ENCODE assay signal across 28 cellular contexts in the genomic region with DNA sequence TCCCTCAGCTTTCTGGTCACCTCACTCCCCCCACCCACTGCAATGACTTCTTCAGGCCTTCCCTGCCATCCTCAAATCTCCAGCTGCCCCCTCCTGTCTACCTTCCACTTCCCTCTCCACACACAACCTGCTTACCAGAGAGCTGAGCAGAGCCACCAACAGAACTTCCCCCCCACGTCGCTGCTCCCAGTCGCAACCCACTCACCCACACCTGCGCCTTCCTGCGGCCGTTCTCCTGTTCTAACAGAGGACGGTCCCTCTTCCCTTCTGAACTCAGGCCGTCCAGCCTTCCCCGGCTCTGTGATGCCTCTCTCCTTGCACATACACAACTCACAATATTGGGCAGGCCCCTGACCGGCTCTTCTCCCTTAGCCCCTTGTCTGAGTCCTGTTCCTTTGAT. TPM values are rescaled to one million over a fixed set of nuclear protein-coding genes. Genes with fewer than 3 reads are reported as not detected.
DNase-seq lines count a peak whose midpoint lies in the region; ATAC-seq, FAIRE-seq and TF ChIP-seq lines count a peak whose summit lies in the region.
"Had no signal": no experiment of that assay in that cellular context is flagged by ENCODE, and none has a peak within 500 bp of the region (broad histone marks: within the 10 kb centered on the region; RNA-seq: fewer than 3 reads in every experiment).

No MANE protein-coding gene starts in this region.

- no peak overlapping the region for H2AFZ ChIP-seq in hepatocyte

- H3K36me3 Mint-ChIP-seq in activated CD4-positive, alpha-beta T cell treated with anti-CD3 and anti-CD28 coated beads, Interleukin-2, amount 10 ng/mL, durations not matched to agents 7 days and 5 days (ENCODE audit: low read depth) = peaks cover 2% of the 10 kb centered on the region
- peaks cover 3% of the 10 kb centered on the region for H3K36me3 Mint-ChIP-seq in activated CD4-positive, alpha-beta T cell treated with anti-CD3 and anti-CD28 coated beads for 36 hours (ENCODE audit: low read depth)
- H3K36me3 Mint-ChIP-seq in activated naive CD8-positive, alpha-beta T cell = no peaks in the 10 kb centered on the region
- H3K36me3 Mint-ChIP-seq in nephron progenitor cell (ENCODE audit: low read depth) = no peaks in the 10 kb centered on the region

- no peaks in the 10 kb centered on the region for H4K20me1 ChIP-seq in hepatocyte (ENCODE audit: insufficient read depth, poor library complexity, severe bottlenecking)

- DNase-seq in activated CD4-positive, alpha-beta T cell treated with anti-CD3 and anti-CD28 coated beads, Interleukin-2, amount 10 ng/mL, durations not matched to agents 7 days and 5 days = no peak
- no peak for DNase-seq in activated CD4-positive, alpha-beta T cell treated with anti-CD3 and anti-CD28 coated beads for 36 hours
- DNase-seq in GM19239 (ENCODE audit: insufficient read length, low spot score) (no peak), nephron progenitor cell (no peak), thyroid gland (no peak), hepatocyte (ENCODE audit: low spot score) (no peak)
- DNase-seq: activated CD4-positive, alpha-beta T cell treated with anti-CD3 and anti-CD28 coated beads for 1 hour; activated T-cell treated with anti-CD3 and anti-CD28 coated beads, Interleukin-2, amount 50 U/mL, for 48 hours; central memory CD4-positive, alpha-beta T cell; dorsolateral prefrontal cortex; GDM1; H9; hippocampal formation; KG1; mesenchymal stem cell; MG63; NCI-H1417 treated with DMSO at 0.1 percent for 48 hours; NCI-H2107; NCI-H446; NCI-H82 had no signal

- H3K4me3 ChIP-seq in thyroid gland (replicated peaks in 1 of 3) = no peak overlapping the region
- no peak overlapping the region for H3K4me3 ChIP-seq in hepatocyte
- H3K4me3 ChIP-seq: dorsolateral prefrontal cortex, gastroesophageal sphincter, MG63 had no signal

- CTCF ChIA-PET in activated CD4-positive, alpha-beta T cell treated with anti-CD3 and anti-CD28 coated beads, Interleukin-2, amount 10 ng/mL, durations not matched to agents 7 days and 5 days (lab: Charles Lee) = interaction anchor here (0.6 to 7.7 kb wide), 4 partner anchors 10 to 277 kb away, joined by 3 to 77 read pairs (median 3); a partner anchor contains a TSS
- CTCF ChIA-PET in activated CD4-positive, alpha-beta T cell treated with anti-CD3 and anti-CD28 coated beads for 36 hours (lab: Charles Lee) = interaction anchor here (3.3 kb wide), 1 partner anchor 10 kb away, joined by 20 read pairs; no protein-coding TSS in a partner anchor

- no peaks in the 10 kb centered on the region for H3K27me3 Mint-ChIP-seq in activated CD4-positive, alpha-beta T cell treated with anti-CD3 and anti-CD28 coated beads, Interleukin-2, amount 10 ng/mL, durations not matched to agents 7 days and 5 days
- no peaks in the 10 kb centered on the region for H3K27me3 Mint-ChIP-seq in activated CD4-positive, alpha-beta T cell treated with anti-CD3 and anti-CD28 coated beads for 36 hours
- H3K27me3 Mint-ChIP-seq in activated naive CD8-positive, alpha-beta T cell = no peaks in the 10 kb centered on the region
- peaks cover 29% of the 10 kb centered on the region for H3K27me3 Mint-ChIP-seq in nephron progenitor cell (ENCODE audit: low read depth, poor library complexity)

- no peaks in the 10 kb centered on the region for H3K79me2 ChIP-seq in hepatocyte

- H3K4me1 Mint-ChIP-seq in activated CD4-positive, alpha-beta T cell treated with anti-CD3 and anti-CD28 coated beads, Interleukin-2, amount 10 ng/mL, durations not matched to agents 7 days and 5 days = peaks cover 33% of the 10 kb centered on the region
- peaks cover 24% of the 10 kb centered on the region for H3K4me1 Mint-ChIP-seq in activated CD4-positive, alpha-beta T cell treated with anti-CD3 and anti-CD28 coated beads for 36 hours
- H3K4me1 Mint-ChIP-seq in activated naive CD8-positive, alpha-beta T cell (ENCODE audit: low read depth) = peaks cover 76% of the 10 kb centered on the region
- no peaks in the 10 kb centered on the region for H3K4me1 Mint-ChIP-seq in nephron progenitor cell

- TF ChIP-seq POLR2A in thyroid gland (IDR thresholded peaks at IDR 0.05) = no peak

- H3K27ac Mint-ChIP-seq in activated CD4-positive, alpha-beta T cell treated with anti-CD3 and anti-CD28 coated beads, Interleukin-2, amount 10 ng/mL, durations not matched to agents 7 days and 5 days = peak overlapping the region; percentile 67
- H3K27ac Mint-ChIP-seq in activated CD4-positive, alpha-beta T cell treated with anti-CD3 and anti-CD28 coated beads for 36 hours = no peak overlapping the region
- H3K27ac Mint-ChIP-seq in activated naive CD8-positive, alpha-beta T cell = peak overlapping the region; percentile 69
- peak overlapping the region; percentile 3 for H3K27ac Mint-ChIP-seq in nephron progenitor cell
- H3K27ac Mint-ChIP-seq: H9 had no signal

- FAIRE-seq in GM19239 (lab: Jason Lieb, UNC) = peak; percentile 56

- H3K36me3 ChIP-seq in thyroid gland = no peaks in the 10 kb centered on the region
- no peaks in the 10 kb centered on the region for H3K36me3 ChIP-seq in hepatocyte (replicated peaks; ENCODE audit: insufficient read depth, low read depth)
- H3K36me3 ChIP-seq: gastroesophageal sphincter, MG63 had no signal

- POLR2A ChIA-PET in activated CD4-positive, alpha-beta T cell treated with anti-CD3 and anti-CD28 coated beads, Interleukin-2, amount 10 ng/mL, durations not matched to agents 7 days and 5 days (lab: Charles Lee) = no interaction called here
- POLR2A ChIA-PET in activated CD4-positive, alpha-beta T cell treated with anti-CD3 and anti-CD28 coated beads for 36 hours (lab: Charles Lee) = no interaction called here

- no peak for TF ChIP-seq CTCF in nephron progenitor cell (IDR thresholded peaks at IDR 0.05)
- no peak for TF ChIP-seq CTCF in thyroid gland (IDR thresholded peaks at IDR 0.05)
- no peak for TF ChIP-seq CTCF in hepatocyte (IDR thresholded peaks at IDR 0.05; ENCODE audit: poor library complexity)

- no peak overlapping the region for H3K4me2 ChIP-seq in hepatocyte

- 90 to 92% methylated on average over 10 of the region's 10 CpGs for WGBS in thyroid gland, 2 donors
- WGBS in hepatocyte (ENCODE audit: low lambda C conversion rate, missing lambda C conversion rate) = 86% methylated on average over 10 of the region's 10 CpGs

- intact Hi-C loops in activated CD4-positive, alpha-beta T cell treated with anti-CD3 and anti-CD28 coated beads for 36 hours (cut with DNase I, micrococcal nuclease) = no loop called here
- intact Hi-C loops in thyroid gland (cut with DNase I) = no loop called here

- H3K27ac ChIP-seq in thyroid gland (no peak overlapping the region), hepatocyte (no peak overlapping the region)
- H3K27ac ChIP-seq: dorsolateral prefrontal cortex, gastroesophageal sphincter, RWPE1 had no signal

- H3K9me3 ChIP-seq in thyroid gland (no peaks in the 10 kb centered on the region), hepatocyte (ENCODE audit: low read depth) (no peaks in the 10 kb centered on the region)
- H3K9me3 ChIP-seq: gastroesophageal sphincter had no signal

- H3K4me1 ChIP-seq in thyroid gland (no peaks in the 10 kb centered on the region), hepatocyte (ENCODE audit: insufficient read depth) (no peaks in the 10 kb centered on the region)
- H3K4me1 ChIP-seq: gastroesophageal sphincter had no signal

- no peak overlapping the region for H3K4me3 Mint-ChIP-seq in activated CD4-positive, alpha-beta T cell treated with anti-CD3 and anti-CD28 coated beads, Interleukin-2, amount 10 ng/mL, durations not matched to agents 7 days and 5 days
- H3K4me3 Mint-ChIP-seq in activated CD4-positive, alpha-beta T cell treated with anti-CD3 and anti-CD28 coated beads for 36 hours = no peak overlapping the region
- H3K4me3 Mint-ChIP-seq in activated naive CD8-positive, alpha-beta T cell = peak overlapping the region; percentile 27
- no peak overlapping the region for H3K4me3 Mint-ChIP-seq in nephron progenitor cell
- H3K4me3 Mint-ChIP-seq: H9 had no signal

- no peaks in the 10 kb centered on the region for H3K9me2 ChIP-seq in hepatocyte (replicated peaks; ENCODE audit: insufficient read depth)

- H3K27me3 ChIP-seq in thyroid gland = no peaks in the 10 kb centered on the region
- no peaks in the 10 kb centered on the region for H3K27me3 ChIP-seq in hepatocyte
- H3K27me3 ChIP-seq: dorsolateral prefrontal cortex, gastroesophageal sphincter, MG63 had no signal

- no peak for ATAC-seq in activated CD4-positive, alpha-beta T cell treated with anti-CD3 and anti-CD28 coated beads for 36 hours
- ATAC-seq in HG03135 (IDR thresholded peaks at IDR 0.05; ENCODE audit: unreplicated experiment) = no peak
- ATAC-seq: gastroesophageal sphincter, left lobe of liver had no signal

- no peaks in the 10 kb centered on the region for H3K9me3 Mint-ChIP-seq in activated CD4-positive, alpha-beta T cell treated with anti-CD3 and anti-CD28 coated beads, Interleukin-2, amount 10 ng/mL, durations not matched to agents 7 days and 5 days
- no peaks in the 10 kb centered on the region for H3K9me3 Mint-ChIP-seq in activated CD4-positive, alpha-beta T cell treated with anti-CD3 and anti-CD28 coated beads for 36 hours (ENCODE audit: low read depth)
- H3K9me3 Mint-ChIP-seq in activated naive CD8-positive, alpha-beta T cell (ENCODE audit: low read depth) = no peaks in the 10 kb centered on the region
- peaks cover 7% of the 10 kb centered on the region for H3K9me3 Mint-ChIP-seq in nephron progenitor cell

RNA-seq across cellular contexts. Expression of a gene that starts 13.6 kb away (rescaled TPM):
- 100 to 1,000 TPM; 428 to 468 TPM for total RNA-seq in activated CD4-positive, alpha-beta T cell treated with anti-CD3 and anti-CD28 coated beads, Interleukin-2, amount 10 ng/mL, durations not matched to agents 7 days and 5 days
- total RNA-seq in activated CD4-positive, alpha-beta T cell treated with anti-CD3 and anti-CD28 coated beads for 36 hours = 100 to 1,000 TPM; 143 to 175 TPM
- total RNA-seq in thyroid gland (10 to 100 TPM; 14.1 to 33.5 (median 20.5) TPM), hepatocyte (1.3 and 6.4 TPM in 2 replicates)
- 4.5 and 7.0 TPM in 2 replicates for polyA plus RNA-seq in hepatocyte

RNA-seq across cellular contexts. Expression of a gene that starts 14.0 kb away (rescaled TPM):
- total RNA-seq in activated CD4-positive, alpha-beta T cell treated with anti-CD3 and anti-CD28 coated beads, Interleukin-2, amount 10 ng/mL, durations not matched to agents 7 days and 5 days = not detected
- under 1 TPM in 1 of 2 experiments, not detected in 1; 0.14 TPM for total RNA-seq in activated CD4-positive, alpha-beta T cell treated with anti-CD3 and anti-CD28 coated beads for 36 hours
- total RNA-seq in thyroid gland (1 to 10 TPM in 3 of 4 donors, under 1 TPM in 1; 0.40 to 4.0 (median 1.7) TPM), hepatocyte (not detected in 2 replicates)
- polyA plus RNA-seq in hepatocyte = not detected in 2 replicates
- total RNA-seq: A172; H9; SK-MEL-5; T-helper 1 cell treated with Interleukin-12 subunit alpha and Interleukin-12 subunit beta and Interleukin-4 antibody, amounts not matched to agents 30 ng/mL and 1 ng/mL, for 36 hours had no signal

RNA-seq across cellular contexts. Expression of a gene that starts 43.8 kb away (rescaled TPM):
- total RNA-seq in activated CD4-positive, alpha-beta T cell treated with anti-CD3 and anti-CD28 coated beads, Interleukin-2, amount 10 ng/mL, durations not matched to agents 7 days and 5 days = 100 to 1,000 TPM in 1 of 2 experiments, 10 to 100 TPM in 1; 81.3 to 113 TPM
- 100 to 1,000 TPM; 136 to 195 TPM for total RNA-seq in activated CD4-positive, alpha-beta T cell treated with anti-CD3 and anti-CD28 coated beads for 36 hours
- 100 to 1,000 TPM; 212 to 659 (median 321) TPM for total RNA-seq in thyroid gland
- total RNA-seq in hepatocyte = 201 and 253 TPM in 2 replicates
- polyA plus RNA-seq in hepatocyte = 185 and 199 TPM in 2 replicates

Comparison
In these comparisons a context has a peak if more than half of its experiments do, and no peak if none do; other contexts are left out.
1. RNA of a gene that starts 13.6 kb away (total RNA-seq): 428 to 468 TPM in activated CD4-positive, alpha-beta T cell treated with anti-CD3 and anti-CD28 coated beads, Interleukin-2, amount 10 ng/mL, durations not matched to agents 7 days and 5 days and 143 to 175 TPM in activated CD4-positive, alpha-beta T cell treated with anti-CD3 and anti-CD28 coated beads for 36 hours; 14.1 to 33.5 TPM in thyroid gland and 1.3 to 6.4 TPM in hepatocyte; every median in the first group is over 4 times any median in the second.